In the genomic region with DNA sequence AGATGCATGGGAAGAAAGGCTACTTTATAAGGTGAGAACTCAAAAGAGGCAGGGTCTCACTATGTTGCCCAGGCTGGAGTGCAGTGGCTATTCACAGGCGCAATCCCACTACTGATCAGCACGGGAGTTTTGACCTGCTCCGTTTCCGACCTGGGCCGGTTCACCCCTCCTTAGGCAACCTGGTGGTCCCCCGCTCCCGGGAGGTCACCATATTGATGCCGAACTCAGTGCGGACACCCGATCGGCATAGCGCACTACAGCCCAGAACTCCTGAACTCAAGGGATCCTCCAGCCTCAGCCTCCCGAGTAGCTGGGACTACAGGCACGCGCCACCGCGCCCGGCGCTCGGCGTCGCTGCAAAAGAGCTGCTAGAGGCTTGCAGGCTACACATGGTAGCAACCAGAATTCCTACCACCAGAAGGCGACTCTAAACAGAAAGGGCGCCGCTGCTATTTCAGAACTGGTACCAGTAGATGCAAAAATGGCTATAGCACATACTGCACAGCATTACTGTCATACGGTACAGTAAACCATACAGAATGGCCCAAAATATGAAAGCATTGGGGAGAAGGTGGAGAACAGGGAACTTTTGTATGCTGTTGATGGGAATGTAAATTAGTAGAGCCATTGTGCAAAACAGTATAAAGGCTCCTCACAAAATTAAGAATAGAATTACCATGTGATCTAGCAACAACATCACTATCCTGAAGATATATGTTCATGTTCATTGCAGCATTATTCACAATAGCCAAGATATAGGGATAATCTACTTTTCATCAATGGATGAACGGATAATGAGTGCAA, we compare ENCODE assay signal across 2 cellular contexts.
TF ChIP-seq lines count a peak whose summit lies in the region.

No MANE protein-coding gene starts in this region.

TF ChIP-seq in HCT116, 20 proteins besides CTCF, POLR2A, EP300 and RAD21 (continued from another document):
- TF ChIP-seq, protein P1, sequence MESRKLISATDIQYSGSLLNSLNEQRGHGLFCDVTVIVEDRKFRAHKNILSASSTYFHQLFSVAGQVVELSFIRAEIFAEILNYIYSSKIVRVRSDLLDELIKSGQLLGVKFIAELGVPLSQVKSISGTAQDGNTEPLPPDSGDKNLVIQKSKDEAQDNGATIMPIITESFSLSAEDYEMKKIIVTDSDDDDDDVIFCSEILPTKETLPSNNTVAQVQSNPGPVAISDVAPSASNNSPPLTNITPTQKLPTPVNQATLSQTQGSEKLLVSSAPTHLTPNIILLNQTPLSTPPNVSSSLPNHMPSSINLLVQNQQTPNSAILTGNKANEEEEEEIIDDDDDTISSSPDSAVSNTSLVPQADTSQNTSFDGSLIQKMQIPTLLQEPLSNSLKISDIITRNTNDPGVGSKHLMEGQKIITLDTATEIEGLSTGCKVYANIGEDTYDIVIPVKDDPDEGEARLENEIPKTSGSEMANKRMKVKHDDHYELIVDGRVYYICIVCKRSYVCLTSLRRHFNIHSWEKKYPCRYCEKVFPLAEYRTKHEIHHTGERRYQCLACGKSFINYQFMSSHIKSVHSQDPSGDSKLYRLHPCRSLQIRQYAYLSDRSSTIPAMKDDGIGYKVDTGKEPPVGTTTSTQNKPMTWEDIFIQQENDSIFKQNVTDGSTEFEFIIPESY (IDR thresholded peaks at IDR 0.05; ENCODE audit: extremely low read depth, insufficient replicate concordance, low read length) = no peak
- TF ChIP-seq FOSL1 (IDR thresholded peaks at IDR 0.05; ENCODE audit: low read depth) (no peak), ZFX (IDR thresholded peaks at IDR 0.05) (no peak), CBX3 (IDR thresholded peaks at IDR 0.05; ENCODE audit: low read depth) (peak; percentile 97), CEBPB (IDR thresholded peaks at IDR 0.05; ENCODE audit: low read depth) (peak; percentile 21), SP1 (IDR thresholded peaks at IDR 0.05; ENCODE audit: low read depth) (no peak; the same call in 1 of the 2 replicates), EZH2phosphoT487 (IDR thresholded peaks at IDR 0.05; ENCODE audit: borderline replicate concordance) (no peak), JUND (IDR thresholded peaks at IDR 0.05) (no peak), EGR1 (IDR thresholded peaks at IDR 0.05; ENCODE audit: low read depth) (no peak), ELF1 (IDR thresholded peaks at IDR 0.05; ENCODE audit: borderline replicate concordance, low read depth) (no peak), ZNF274 (IDR thresholded peaks at IDR 0.05; ENCODE audit: low read depth, low read length) (no peak), YY1 (IDR thresholded peaks at IDR 0.05; ENCODE audit: extremely low read depth, insufficient replicate concordance, low read depth, low read length) (peak; percentile 79), SRF (IDR thresholded peaks at IDR 0.05; ENCODE audit: low read depth) (0 out of 2 replicates have a peak, but pooled peaks have one; percentile 54), POLR2AphosphoS5 (IDR thresholded peaks at IDR 0.05; ENCODE audit: low read depth, low read length) (peak; percentile 55; the same call in 1 of the 2 replicates), EZH2 (IDR thresholded peaks at IDR 0.05) (no peak), TCF7L2 (IDR thresholded peaks at IDR 0.05; ENCODE audit: borderline replicate concordance, extremely low read depth, insufficient read depth, insufficient read length) (peak; percentile 34)
- TF ChIP-seq, protein P2, sequence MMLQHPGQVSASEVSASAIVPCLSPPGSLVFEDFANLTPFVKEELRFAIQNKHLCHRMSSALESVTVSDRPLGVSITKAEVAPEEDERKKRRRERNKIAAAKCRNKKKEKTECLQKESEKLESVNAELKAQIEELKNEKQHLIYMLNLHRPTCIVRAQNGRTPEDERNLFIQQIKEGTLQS (IDR thresholded peaks at IDR 0.05) = no peak

TF ChIP-seq in liver, 16 proteins besides CTCF, POLR2A, EP300 and RAD21:
- TF ChIP-seq, protein P3, sequence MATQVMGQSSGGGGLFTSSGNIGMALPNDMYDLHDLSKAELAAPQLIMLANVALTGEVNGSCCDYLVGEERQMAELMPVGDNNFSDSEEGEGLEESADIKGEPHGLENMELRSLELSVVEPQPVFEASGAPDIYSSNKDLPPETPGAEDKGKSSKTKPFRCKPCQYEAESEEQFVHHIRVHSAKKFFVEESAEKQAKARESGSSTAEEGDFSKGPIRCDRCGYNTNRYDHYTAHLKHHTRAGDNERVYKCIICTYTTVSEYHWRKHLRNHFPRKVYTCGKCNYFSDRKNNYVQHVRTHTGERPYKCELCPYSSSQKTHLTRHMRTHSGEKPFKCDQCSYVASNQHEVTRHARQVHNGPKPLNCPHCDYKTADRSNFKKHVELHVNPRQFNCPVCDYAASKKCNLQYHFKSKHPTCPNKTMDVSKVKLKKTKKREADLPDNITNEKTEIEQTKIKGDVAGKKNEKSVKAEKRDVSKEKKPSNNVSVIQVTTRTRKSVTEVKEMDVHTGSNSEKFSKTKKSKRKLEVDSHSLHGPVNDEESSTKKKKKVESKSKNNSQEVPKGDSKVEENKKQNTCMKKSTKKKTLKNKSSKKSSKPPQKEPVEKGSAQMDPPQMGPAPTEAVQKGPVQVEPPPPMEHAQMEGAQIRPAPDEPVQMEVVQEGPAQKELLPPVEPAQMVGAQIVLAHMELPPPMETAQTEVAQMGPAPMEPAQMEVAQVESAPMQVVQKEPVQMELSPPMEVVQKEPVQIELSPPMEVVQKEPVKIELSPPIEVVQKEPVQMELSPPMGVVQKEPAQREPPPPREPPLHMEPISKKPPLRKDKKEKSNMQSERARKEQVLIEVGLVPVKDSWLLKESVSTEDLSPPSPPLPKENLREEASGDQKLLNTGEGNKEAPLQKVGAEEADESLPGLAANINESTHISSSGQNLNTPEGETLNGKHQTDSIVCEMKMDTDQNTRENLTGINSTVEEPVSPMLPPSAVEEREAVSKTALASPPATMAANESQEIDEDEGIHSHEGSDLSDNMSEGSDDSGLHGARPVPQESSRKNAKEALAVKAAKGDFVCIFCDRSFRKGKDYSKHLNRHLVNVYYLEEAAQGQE (IDR thresholded peaks at IDR 0.05) = no peak
- TF ChIP-seq TAF1 (conservative IDR thresholded peaks at IDR 0.05) = no peak
- TF ChIP-seq FOXA2 (IDR thresholded peaks at IDR 0.05) = no peak
- peak in 1 of 2 donors; percentile 9 for TF ChIP-seq HNF4A (conservative IDR thresholded peaks at IDR 0.05)
- TF ChIP-seq, protein P2 (IDR thresholded peaks at IDR 0.05) = no peak
- peak; percentile 45 for TF ChIP-seq YY1 (IDR thresholded peaks at IDR 0.05)
- TF ChIP-seq SP1 (IDR thresholded peaks at IDR 0.05) = peak; percentile 35
- no peak for TF ChIP-seq JUND (IDR thresholded peaks at IDR 0.05)
- TF ChIP-seq EGR1 (IDR thresholded peaks at IDR 0.05; ENCODE audit: low read depth in 2 of 2) = no peak
- no peak for TF ChIP-seq NR2F2 (IDR thresholded peaks at IDR 0.05)
- TF ChIP-seq FOXA1 (IDR thresholded peaks at IDR 0.05) = no peak
- TF ChIP-seq, protein P4, sequence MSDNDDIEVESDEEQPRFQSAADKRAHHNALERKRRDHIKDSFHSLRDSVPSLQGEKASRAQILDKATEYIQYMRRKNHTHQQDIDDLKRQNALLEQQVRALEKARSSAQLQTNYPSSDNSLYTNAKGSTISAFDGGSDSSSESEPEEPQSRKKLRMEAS (IDR thresholded peaks at IDR 0.05) = peak; percentile 69
- TF ChIP-seq RXRA (IDR thresholded peaks at IDR 0.05) = peak in 1 of 2 donors; percentile 35
